Comparison of ENCODE assay signal across 28 cellular contexts in genomic region chr7:50856231-50856630, GRCh38.
"Had no signal": no experiment of that assay in that cellular context is flagged by ENCODE, and none has a peak within 500 bp of the region (broad histone marks: within the 10 kb centered on the region; RNA-seq: fewer than 3 reads in every experiment).

No MANE protein-coding gene starts in this region.

- H3K4me1 ChIP-seq: esophagus muscularis mucosa, foreskin keratinocyte, gastrocnemius medialis had no signal

- H3K9me3 ChIP-seq: esophagus muscularis mucosa, gastrocnemius medialis had no signal

- H3K27ac Mint-ChIP-seq: activated CD4-positive, alpha-beta memory T cell treated with anti-CD3 and anti-CD28 coated beads, Interleukin-2, amount 10 ng/mL, durations not matched to agents 7 days and 5 days; activated CD4-positive, alpha-beta T cell treated with anti-CD3 and anti-CD28 coated beads, Interleukin-2, amount 10 ng/mL, durations not matched to agents 7 days and 5 days; activated naive CD8-positive, alpha-beta T cell; activated T-helper 17 cell treated with anti-CD3 and anti-CD28 coated beads, Interleukin-2, amount 50 U/mL, for 72 hours; dendritic cell treated with granulocyte-macrophage colony-stimulating factor and Interleukin-4, amounts not matched to agents 40 ng/mL and 50 ng/mL, for 4 days; endodermal cell; WTC11 had no signal

- H3K27me3 Mint-ChIP-seq: activated CD4-positive, alpha-beta T cell treated with anti-CD3 and anti-CD28 coated beads, Interleukin-2, amount 10 ng/mL, durations not matched to agents 7 days and 5 days; activated naive CD8-positive, alpha-beta T cell; dendritic cell treated with granulocyte-macrophage colony-stimulating factor and Interleukin-4, amounts not matched to agents 40 ng/mL and 50 ng/mL, for 4 days had no signal

- ATAC-seq: activated T-cell treated with anti-CD3 and anti-CD28 coated beads, Interleukin-2, amount 50 U/mL, for 4 hours; activated T-helper 17 cell treated with anti-CD3 and anti-CD28 coated beads, Interleukin-2, amount 50 U/mL, for 72 hours; foreskin keratinocyte; gastrocnemius medialis; WTC11 had no signal

- H3K4me3 Mint-ChIP-seq: activated CD4-positive, alpha-beta memory T cell treated with anti-CD3 and anti-CD28 coated beads, Interleukin-2, amount 10 ng/mL, durations not matched to agents 7 days and 5 days; activated CD4-positive, alpha-beta T cell treated with anti-CD3 and anti-CD28 coated beads, Interleukin-2, amount 10 ng/mL, durations not matched to agents 7 days and 5 days; activated naive CD8-positive, alpha-beta T cell; activated T-cell treated with anti-CD3 and anti-CD28 coated beads, Interleukin-2, amount 50 U/mL, for 4 hours; activated T-helper 17 cell treated with anti-CD3 and anti-CD28 coated beads, Interleukin-2, amount 50 U/mL, for 72 hours; central memory CD8-positive, alpha-beta T cell; dendritic cell treated with granulocyte-macrophage colony-stimulating factor and Interleukin-4, amounts not matched to agents 40 ng/mL and 50 ng/mL, for 4 days; endodermal cell; WTC11 had no signal

- H3K4me1 Mint-ChIP-seq: activated CD4-positive, alpha-beta T cell treated with anti-CD3 and anti-CD28 coated beads, Interleukin-2, amount 10 ng/mL, durations not matched to agents 7 days and 5 days; activated T-helper 17 cell treated with anti-CD3 and anti-CD28 coated beads, Interleukin-2, amount 50 U/mL, for 72 hours; central memory CD8-positive, alpha-beta T cell; endodermal cell; WTC11 had no signal

- H3K36me3 ChIP-seq: brain microvascular endothelial cell, esophagus muscularis mucosa, gastrocnemius medialis had no signal

- H3K27me3 ChIP-seq: brain microvascular endothelial cell, gastrocnemius medialis had no signal

- DNase-seq: activated CD4-positive, alpha-beta memory T cell treated with anti-CD3 and anti-CD28 coated beads, Interleukin-2, amount 10 ng/mL, durations not matched to agents 7 days and 5 days; activated CD4-positive, alpha-beta T cell treated with anti-CD3 and anti-CD28 coated beads for 1 hour; activated CD4-positive, alpha-beta T cell treated with anti-CD3 and anti-CD28 coated beads for 4 hours; activated CD4-positive, alpha-beta T cell treated with anti-CD3 and anti-CD28 coated beads, Interleukin-2, amount 10 ng/mL, durations not matched to agents 7 days and 5 days; activated CD4-positive, alpha-beta T cell treated with anti-CD3 and anti-CD28 coated beads, Interleukin-2, amount 50 U/mL, for 4 hours; activated effector memory CD4-positive, alpha-beta T cell treated with Interleukin-2 at 50 U/mL for 16 hours; activated gamma-delta T cell treated with Interleukin-2 at 50 U/mL for 16 hours; activated naive CD4-positive, alpha-beta T cell treated with anti-CD3 and anti-CD28 coated beads, Interleukin-2, amount 50 U/mL, for 16 hours; activated naive CD4-positive, alpha-beta T cell treated with Interleukin-2 at 50 U/mL for 16 hours; activated T-cell treated with anti-CD3 and anti-CD28 coated beads, Interleukin-2, amount 50 U/mL, for 4 hours; amniotic stem cell; anterior cingulate cortex; brain microvascular endothelial cell; dorsolateral prefrontal cortex; effector memory CD4-positive, alpha-beta T cell; endodermal cell; erythroblast; foreskin keratinocyte; gastrocnemius medialis; glutamatergic neuron; T-helper 2 cell had no signal

- H3K36me3 Mint-ChIP-seq: activated naive CD8-positive, alpha-beta T cell; WTC11 had no signal

- H3K4me3 ChIP-seq: coronary artery, dorsolateral prefrontal cortex, esophagus muscularis mucosa, gastrocnemius medialis had no signal

- H3K9me3 Mint-ChIP-seq: activated CD4-positive, alpha-beta memory T cell treated with anti-CD3 and anti-CD28 coated beads, Interleukin-2, amount 10 ng/mL, durations not matched to agents 7 days and 5 days; activated CD4-positive, alpha-beta T cell treated with anti-CD3 and anti-CD28 coated beads, Interleukin-2, amount 10 ng/mL, durations not matched to agents 7 days and 5 days; activated T-cell treated with anti-CD3 and anti-CD28 coated beads, Interleukin-2, amount 50 U/mL, for 4 hours; activated T-helper 17 cell treated with anti-CD3 and anti-CD28 coated beads, Interleukin-2, amount 50 U/mL, for 72 hours; central memory CD8-positive, alpha-beta T cell; dendritic cell treated with granulocyte-macrophage colony-stimulating factor and Interleukin-4, amounts not matched to agents 40 ng/mL and 50 ng/mL, for 4 days; endodermal cell had no signal

- H3K27ac ChIP-seq: brain microvascular endothelial cell, coronary artery, dorsolateral prefrontal cortex, esophagus muscularis mucosa, foreskin keratinocyte, gastrocnemius medialis had no signal
